ENCODE assay signal across 9 cellular contexts in the genomic region with DNA sequence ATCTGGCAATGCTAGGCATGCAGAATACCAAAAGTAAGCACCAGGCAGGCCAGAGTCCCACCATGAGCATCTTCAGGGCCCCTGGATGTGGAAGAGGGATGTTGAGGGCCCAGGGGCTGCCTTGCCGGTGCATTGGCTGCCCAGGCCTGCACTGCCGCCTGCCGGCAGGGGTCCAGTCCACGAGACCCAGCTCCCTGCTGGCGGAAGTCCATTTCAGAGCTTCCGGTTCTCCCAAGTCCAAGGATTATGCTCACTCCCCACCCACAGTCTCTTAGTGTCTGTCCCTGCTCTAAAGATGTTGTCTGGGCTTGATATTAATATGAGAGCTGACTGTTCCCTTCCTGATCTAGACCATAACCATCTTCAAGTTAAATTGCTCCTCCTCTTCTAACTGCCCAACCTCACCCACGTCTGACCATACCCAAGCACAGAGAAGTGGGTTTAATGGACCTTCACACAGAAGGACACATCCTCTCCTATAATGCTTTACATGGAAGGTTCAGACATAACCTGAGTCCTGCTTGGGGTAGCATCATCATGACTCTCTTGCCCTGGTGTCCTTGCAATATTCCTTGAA.
A peak's percentile ranks its signal among the peaks of the same experiment; 100 is the strongest.
DNase-seq lines count a peak whose midpoint lies in the region; ATAC-seq and TF ChIP-seq lines count a peak whose summit lies in the region.
"Had no signal": no experiment of that assay in that cellular context is flagged by ENCODE, and none has a peak within 500 bp of the region (broad histone marks: within the 10 kb centered on the region; RNA-seq: fewer than 3 reads in every experiment).

No MANE protein-coding gene starts in this region.

- no peaks in the 10 kb centered on the region for H3K9me2 ChIP-seq in GM23338 (ENCODE audit: insufficient read depth)

- no peaks in the 10 kb centered on the region for H3F3A ChIP-seq in GM23338 (replicated peaks; ENCODE audit: low read depth)

- no peaks in the 10 kb centered on the region for H3K36me3 Mint-ChIP-seq in GM23338 (ENCODE audit: low read depth)
- H3K36me3 Mint-ChIP-seq in glutamatergic neuron (ENCODE audit: unreplicated experiment) = no peaks in the 10 kb centered on the region
- no peaks in the 10 kb centered on the region for H3K36me3 Mint-ChIP-seq in activated naive CD4-positive, alpha-beta T cell treated with anti-CD3 and anti-CD28 coated beads, Interleukin-2, amount 50 U/mL, for 72 hours
- H3K36me3 Mint-ChIP-seq: memory B cell had no signal

- H3K36me3 ChIP-seq in GM23338 (ENCODE audit: insufficient read depth) = no peaks in the 10 kb centered on the region
- no peaks in the 10 kb centered on the region for H3K36me3 ChIP-seq in Peyer's patch

- ATAC-seq in GM23338 (peak; percentile 81), GM21576 (IDR thresholded peaks at IDR 0.05; ENCODE audit: unreplicated experiment) (no peak), GM18868 (IDR thresholded peaks at IDR 0.05; ENCODE audit: unreplicated experiment) (no peak)
- ATAC-seq in activated naive CD4-positive, alpha-beta T cell treated with anti-CD3 and anti-CD28 coated beads, Interleukin-2, amount 50 U/mL, for 72 hours = no peak

- H3K27ac ChIP-seq in GM23338 (ENCODE audit: low read depth) (no peak overlapping the region), Peyer's patch (no peak overlapping the region)

- H3K27ac Mint-ChIP-seq in GM23338 = no peak overlapping the region
- peak overlapping the region; percentile 23 for H3K27ac Mint-ChIP-seq in glutamatergic neuron (ENCODE audit: unreplicated experiment)
- no peak overlapping the region for H3K27ac Mint-ChIP-seq in activated naive CD4-positive, alpha-beta T cell treated with anti-CD3 and anti-CD28 coated beads, Interleukin-2, amount 50 U/mL, for 72 hours
- H3K27ac Mint-ChIP-seq: memory B cell had no signal

- H3K4me3 ChIP-seq in GM23338 (no peak overlapping the region), Peyer's patch (no peak overlapping the region)

- H4K20me1 ChIP-seq in GM23338 (replicated peaks; ENCODE audit: insufficient read depth) = no peaks in the 10 kb centered on the region

- H3K4me3 Mint-ChIP-seq in GM23338 (no peak overlapping the region), glutamatergic neuron (ENCODE audit: unreplicated experiment) (peak overlapping the region; percentile 24)
- H3K4me3 Mint-ChIP-seq: memory B cell had no signal

- no peaks in the 10 kb centered on the region for H3K79me2 ChIP-seq in GM23338 (replicated peaks; ENCODE audit: insufficient read depth)

- H3K9me3 ChIP-seq in Peyer's patch = no peaks in the 10 kb centered on the region

- TF ChIP-seq POLR2A in Peyer's patch (IDR thresholded peaks at IDR 0.05) = no peak

- peak overlapping the region; percentile 87; the same call in 1 of the 2 replicates for H2AFZ ChIP-seq in GM23338

- H3K4me1 ChIP-seq in GM23338 (ENCODE audit: insufficient read depth) = peaks cover 5% of the 10 kb centered on the region
- H3K4me1 ChIP-seq in Peyer's patch = peaks cover 0 to 10% (median 0%) of the 10 kb centered on the region in 4 donors

- H3K9me3 Mint-ChIP-seq in GM23338 (no peaks in the 10 kb centered on the region), glutamatergic neuron (ENCODE audit: unreplicated experiment) (peaks cover 4% of the 10 kb centered on the region)
- H3K9me3 Mint-ChIP-seq in activated naive CD4-positive, alpha-beta T cell treated with anti-CD3 and anti-CD28 coated beads, Interleukin-2, amount 50 U/mL, for 72 hours = no peaks in the 10 kb centered on the region
- H3K9me3 Mint-ChIP-seq: memory B cell had no signal

- H3K27me3 Mint-ChIP-seq in GM23338 (ENCODE audit: insufficient read depth, low read depth, poor library complexity) (peaks cover 3% of the 10 kb centered on the region), glutamatergic neuron (ENCODE audit: unreplicated experiment) (peaks cover 4% of the 10 kb centered on the region)

- DNase-seq in GM23338 (ENCODE audit: low spot score) (peak; percentile 73), Peyer's patch (peak in 1 of 3 donors; percentile 54), glutamatergic neuron (peak; percentile 70), putamen (ENCODE audit: low spot score) (peak; percentile 26), NCI-H510A treated with DMSO at 0.1 percent for 48 hours (lab: John Stamatoyannopoulos, UW) (no peak)
- DNase-seq in activated naive CD4-positive, alpha-beta T cell treated with anti-CD3 and anti-CD28 coated beads, Interleukin-2, amount 50 U/mL, for 72 hours (ENCODE audit: low spot score in 2 of 2) = no peak

- H3K27me3 ChIP-seq in GM23338 (ENCODE audit: insufficient read depth) (no peaks in the 10 kb centered on the region), Peyer's patch (no peaks in the 10 kb centered on the region)

- H3K4me1 Mint-ChIP-seq in GM23338 = peaks cover 17% of the 10 kb centered on the region
- peaks cover 19% of the 10 kb centered on the region for H3K4me1 Mint-ChIP-seq in glutamatergic neuron (ENCODE audit: low read depth, unreplicated experiment)

- no peak overlapping the region for H3K4me2 ChIP-seq in GM23338

- TF ChIP-seq CTCF in GM23338 (conservative IDR thresholded peaks at IDR 0.05; ENCODE audit: low read depth in 2 of 2) (peak; percentile 49 to 68), Peyer's patch (IDR thresholded peaks at IDR 0.05) (peak in 4 of 6 experiments; percentile 12 to 47 (median 46)), glutamatergic neuron (IDR thresholded peaks at IDR 0.05; ENCODE audit: partially characterized antibody, unreplicated experiment) (peak; percentile 39)

TF ChIP-seq in GM23338, 12 proteins besides CTCF, POLR2A, EP300 and RAD21 (continues in another document):
- TF ChIP-seq NANOG (IDR thresholded peaks at IDR 0.05; ENCODE audit: borderline replicate concordance) (no peak), POLR2AphosphoS5 (IDR thresholded peaks at IDR 0.05; ENCODE audit: low read depth) (no peak), CREB1 (CRISPR knock-in tag; IDR thresholded peaks at IDR 0.05; ENCODE audit: low read depth) (no peak), STAT1 (IDR thresholded peaks at IDR 0.05; ENCODE audit: unreplicated experiment) (no peak), EZH2phosphoT487 (IDR thresholded peaks at IDR 0.05; ENCODE audit: unreplicated experiment) (no peak)
- TF ChIP-seq, protein P1, sequence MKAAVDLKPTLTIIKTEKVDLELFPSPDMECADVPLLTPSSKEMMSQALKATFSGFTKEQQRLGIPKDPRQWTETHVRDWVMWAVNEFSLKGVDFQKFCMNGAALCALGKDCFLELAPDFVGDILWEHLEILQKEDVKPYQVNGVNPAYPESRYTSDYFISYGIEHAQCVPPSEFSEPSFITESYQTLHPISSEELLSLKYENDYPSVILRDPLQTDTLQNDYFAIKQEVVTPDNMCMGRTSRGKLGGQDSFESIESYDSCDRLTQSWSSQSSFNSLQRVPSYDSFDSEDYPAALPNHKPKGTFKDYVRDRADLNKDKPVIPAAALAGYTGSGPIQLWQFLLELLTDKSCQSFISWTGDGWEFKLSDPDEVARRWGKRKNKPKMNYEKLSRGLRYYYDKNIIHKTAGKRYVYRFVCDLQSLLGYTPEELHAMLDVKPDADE (IDR thresholded peaks at IDR 0.05) = no peak

Comparison
In these comparisons a context has a peak if more than half of its experiments do, and no peak if none do; other contexts are left out.
1. DNase-seq: peak in GM23338 (single experiment), glutamatergic neuron (single experiment) and putamen (single experiment); none in activated naive CD4-positive, alpha-beta T cell treated with anti-CD3 and anti-CD28 coated beads, Interleukin-2, amount 50 U/mL, for 72 hours (0 of 2) and NCI-H510A treated with DMSO at 0.1 percent for 48 hours (single experiment).
2. Peak in every context shown above with its lines, with median percentiles within 50 percentile points of each other: CTCF ChIP-seq.